Comparison of ENCODE assay signal across 8 cellular contexts in genomic region chr12:13864081-13864673, GRCh38.
A peak's percentile ranks its signal among the peaks of the same experiment; 100 is the strongest.
DNase-seq lines count a peak whose midpoint lies in the region; ATAC-seq and TF ChIP-seq lines count a peak whose summit lies in the region.

No MANE protein-coding gene starts in this region.

- intact Hi-C loops in left ventricle myocardium superior (cut with micrococcal nuclease) = loop anchor here (5.0 kb wide), 1 partner anchor 303 kb away; no protein-coding TSS in a partner anchor

- no peak overlapping the region for H3K27ac Mint-ChIP-seq in activated naive CD8-positive, alpha-beta T cell treated with anti-CD3 and anti-CD28 coated beads, Interleukin-2, amount 10 ng/mL, durations not matched to agents 7 days and 5 days

- no peaks in the 10 kb centered on the region for H3K36me3 ChIP-seq in H7 (replicated peaks; ENCODE audit: control insufficient read depth, insufficient read depth, low read length)

- no peaks in the 10 kb centered on the region for H3K4me1 Mint-ChIP-seq in activated naive CD8-positive, alpha-beta T cell treated with anti-CD3 and anti-CD28 coated beads, Interleukin-2, amount 10 ng/mL, durations not matched to agents 7 days and 5 days

- peak; percentile 15 for DNase-seq in GM04504 (ENCODE audit: low read depth)
- peak; percentile 24 for DNase-seq in H7
- DNase-seq in LoVo (ENCODE audit: low spot score) = peak; percentile 82
- DNase-seq in RWPE1 (ENCODE audit: low spot score) = peak; percentile 58
- peak; percentile 69 for DNase-seq in activated naive CD8-positive, alpha-beta T cell treated with anti-CD3 and anti-CD28 coated beads, Interleukin-2, amount 10 ng/mL, durations not matched to agents 7 days and 5 days
- peak; percentile 82 for DNase-seq in left ventricle myocardium superior
- peak; percentile 24 for DNase-seq in retinal pigment epithelial cell (ENCODE audit: low read depth)
- DNase-seq in amniotic stem cell (lab: John Stamatoyannopoulos, UW) = no peak

- H3K4me3 Mint-ChIP-seq in activated naive CD8-positive, alpha-beta T cell treated with anti-CD3 and anti-CD28 coated beads, Interleukin-2, amount 10 ng/mL, durations not matched to agents 7 days and 5 days = no peak overlapping the region

- ATAC-seq in activated naive CD8-positive, alpha-beta T cell treated with anti-CD3 and anti-CD28 coated beads, Interleukin-2, amount 10 ng/mL, durations not matched to agents 7 days and 5 days (ENCODE audit: low read depth) = peak; percentile 78
- peak; percentile 70 for ATAC-seq in left ventricle myocardium superior

- TF ChIP-seq CTCF in RWPE1 (conservative IDR thresholded peaks at IDR 0.05; ENCODE audit: low read depth) (peak; percentile 75), retinal pigment epithelial cell (conservative IDR thresholded peaks at IDR 0.05; ENCODE audit: low read depth, low read length) (peak; percentile 98)

- H3K27me3 Mint-ChIP-seq in activated naive CD8-positive, alpha-beta T cell treated with anti-CD3 and anti-CD28 coated beads, Interleukin-2, amount 10 ng/mL, durations not matched to agents 7 days and 5 days = peaks cover 9% of the 10 kb centered on the region

- no peaks in the 10 kb centered on the region for H3K27me3 ChIP-seq in H7 (ENCODE audit: control insufficient read depth, insufficient read depth, low read length)

- no peaks in the 10 kb centered on the region for H3K9me3 Mint-ChIP-seq in activated naive CD8-positive, alpha-beta T cell treated with anti-CD3 and anti-CD28 coated beads, Interleukin-2, amount 10 ng/mL, durations not matched to agents 7 days and 5 days

- no peak overlapping the region for H3K27ac ChIP-seq in RWPE1

- no peak overlapping the region for H3K4me3 ChIP-seq in H7 (ENCODE audit: insufficient read depth, low read depth, low read length)
- H3K4me3 ChIP-seq in retinal pigment epithelial cell (ENCODE audit: low read length) = no peak overlapping the region

- CTCF ChIA-PET in RWPE1 (lab: Yijun Ruan, JAX) = interaction anchor here (0.5 to 1.1 kb wide), 9 partner anchors 11 to 400 kb away, joined by 3 to 8 read pairs (median 4); no protein-coding TSS in a partner anchor

- POLR2A ChIA-PET in RWPE1 (lab: Yijun Ruan, JAX; ENCODE audit: low non-redundant PET) = no interaction called here
- POLR2A ChIA-PET in activated naive CD8-positive, alpha-beta T cell treated with anti-CD3 and anti-CD28 coated beads, Interleukin-2, amount 10 ng/mL, durations not matched to agents 7 days and 5 days (lab: Charles Lee) = no interaction called here

- H3K36me3 Mint-ChIP-seq in activated naive CD8-positive, alpha-beta T cell treated with anti-CD3 and anti-CD28 coated beads, Interleukin-2, amount 10 ng/mL, durations not matched to agents 7 days and 5 days = no peaks in the 10 kb centered on the region
